8 cellular contexts compared by ENCODE assay signal in the genomic region with DNA sequence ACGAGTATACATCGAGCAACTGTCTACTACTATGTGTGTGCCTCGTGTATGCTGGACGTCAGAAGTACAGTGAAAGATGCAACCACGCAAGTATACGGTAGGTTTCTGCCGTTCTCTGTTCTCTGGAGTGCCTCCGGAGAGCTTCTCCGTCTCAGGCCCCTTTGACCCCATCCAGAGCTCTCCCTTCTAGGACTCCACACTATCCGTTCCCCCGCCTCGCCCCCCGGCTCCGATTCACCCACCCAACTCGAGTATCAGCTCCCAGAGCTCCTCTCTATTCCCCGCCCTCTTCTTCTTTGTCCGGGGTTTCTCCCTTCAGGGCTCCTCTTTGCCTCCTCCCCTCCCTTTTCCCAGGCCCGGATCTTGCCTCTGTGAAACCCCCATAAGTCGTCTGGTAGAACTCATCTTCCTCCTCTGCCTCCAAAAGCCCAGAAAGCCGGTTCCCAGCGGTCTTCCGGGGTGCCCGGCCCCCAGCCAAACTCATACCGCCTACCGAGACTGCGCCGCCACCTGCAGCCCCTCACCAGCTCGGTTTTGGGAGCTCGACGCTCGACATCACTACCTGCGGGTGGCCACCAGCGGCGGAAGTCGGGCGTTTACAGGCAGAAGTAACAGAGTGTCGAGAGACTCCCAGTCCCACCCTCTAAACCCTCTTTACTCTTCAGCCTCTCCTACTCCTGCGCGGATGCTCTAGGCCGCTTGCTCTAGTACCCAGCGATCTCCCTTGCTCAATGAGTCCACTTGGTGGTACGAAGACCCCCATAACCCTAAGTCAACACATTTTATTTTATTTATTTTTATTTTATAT. TPM values are rescaled to one million over a fixed set of nuclear protein-coding genes. Genes with fewer than 3 reads are reported as not detected.
DNase-seq lines count a peak whose midpoint lies in the region; ATAC-seq and TF ChIP-seq lines count a peak whose summit lies in the region.

A gene with protein sequence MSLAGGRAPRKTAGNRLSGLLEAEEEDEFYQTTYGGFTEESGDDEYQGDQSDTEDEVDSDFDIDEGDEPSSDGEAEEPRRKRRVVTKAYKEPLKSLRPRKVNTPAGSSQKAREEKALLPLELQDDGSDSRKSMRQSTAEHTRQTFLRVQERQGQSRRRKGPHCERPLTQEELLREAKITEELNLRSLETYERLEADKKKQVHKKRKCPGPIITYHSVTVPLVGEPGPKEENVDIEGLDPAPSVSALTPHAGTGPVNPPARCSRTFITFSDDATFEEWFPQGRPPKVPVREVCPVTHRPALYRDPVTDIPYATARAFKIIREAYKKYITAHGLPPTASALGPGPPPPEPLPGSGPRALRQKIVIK (minus strand): TSS at position 560 of the 808 bp plus-strand sequence. CDS start 76 bp downstream, at position 484.

- intact Hi-C loops in right cardiac atrium (cut with DNase I) (no loop called here), vagina (cut with DNase I) (no loop called here)

- peak within 1 kb of the TSS; percentile 95 for H3K4me3 ChIP-seq in right cardiac atrium (ENCODE audit: low read length)
- H3K4me3 ChIP-seq in rectal smooth muscle tissue (ENCODE audit: low read length), result peak within 1 kb of the TSS; percentile 90
- H3K4me3 ChIP-seq in vagina, result peak within 1 kb of the TSS; percentile 79 to 83

- H3K36me3 Mint-ChIP-seq in T-helper 2 cell treated with Interferon-gamma antibody and Interleukin-4, amounts not matched to agents 5 μg/mL and 100 μg/mL, for 36 hours (ENCODE audit: low read depth), result peaks cover 14% of the 10 kb centered on the region

- TF ChIP-seq CTCF in vagina (IDR thresholded peaks at IDR 0.05), result peak in 2 of 3 experiments; percentile 14 to 43

- H3K9me3 Mint-ChIP-seq in T-helper 2 cell treated with Interferon-gamma antibody and Interleukin-4, amounts not matched to agents 5 μg/mL and 100 μg/mL, for 36 hours, result no peaks in the 10 kb centered on the region

- H3K4me1 Mint-ChIP-seq in T-helper 2 cell treated with Interferon-gamma antibody and Interleukin-4, amounts not matched to agents 5 μg/mL and 100 μg/mL, for 36 hours (ENCODE audit: low read depth), result peaks cover 19% of the 10 kb centered on the region

- TF ChIP-seq POLR2A in vagina (IDR thresholded peaks at IDR 0.05), result peak in 1 of 2 donors; percentile 42

- H3K27me3 ChIP-seq in right cardiac atrium (ENCODE audit: control insufficient read depth, insufficient read depth) (no peaks in the 10 kb centered on the region), rectal smooth muscle tissue (ENCODE audit: control insufficient read depth, insufficient read depth, low read length) (no peaks in the 10 kb centered on the region), vagina (no peaks in the 10 kb centered on the region)

- DNase-seq in NCI-H2029 (lab: John Stamatoyannopoulos, UW), result peak; percentile 86
- DNase-seq in T-helper 2 cell treated with Interferon-gamma antibody and Interleukin-4, amounts not matched to agents 5 μg/mL and 100 μg/mL, for 36 hours (ENCODE audit: low spot score), result peak; percentile 88
- DNase-seq in anterior cingulate cortex (lab: John Stamatoyannopoulos, UW), result peak; percentile 8 to 91 (median 76)
- peak; percentile 84 to 91 (median 91) for DNase-seq in right cardiac atrium
- DNase-seq in vagina (ENCODE audit: extremely low spot score in 2 of 2), result no peak

- peak within 1 kb of the TSS; percentile 44 for H3K27ac ChIP-seq in right cardiac atrium (ENCODE audit: low read length)
- peak within 1 kb of the TSS; percentile 76 for H3K27ac ChIP-seq in rectal smooth muscle tissue (ENCODE audit: low read depth, low read length)
- peak within 1 kb of the TSS; percentile 89 for H3K27ac ChIP-seq in vagina

- under 1% methylated on average over 42 of the region's 42 CpGs for WGBS in right cardiac atrium

- H3K9me3 ChIP-seq in right cardiac atrium (ENCODE audit: control insufficient read depth, low read length), result no peaks in the 10 kb centered on the region
- H3K9me3 ChIP-seq in vagina, result no peaks in the 10 kb centered on the region

- H3K4me3 Mint-ChIP-seq in T-helper 2 cell treated with Interferon-gamma antibody and Interleukin-4, amounts not matched to agents 5 μg/mL and 100 μg/mL, for 36 hours, result peak within 1 kb of the TSS; percentile 98

- H3K4me1 ChIP-seq in right cardiac atrium (ENCODE audit: control insufficient read depth, insufficient read depth, low read length), result no peaks in the 10 kb centered on the region
- peaks cover 8% of the 10 kb centered on the region for H3K4me1 ChIP-seq in rectal smooth muscle tissue (ENCODE audit: control insufficient read depth, insufficient read depth, low read length)
- peaks cover 37% of the 10 kb centered on the region for H3K4me1 ChIP-seq in vagina

- peak within 1 kb of the TSS; percentile 50 for H3K9ac ChIP-seq in rectal smooth muscle tissue (ENCODE audit: low read length)

- peaks cover 7% of the 10 kb centered on the region for H3K36me3 ChIP-seq in rectal smooth muscle tissue (ENCODE audit: control insufficient read depth, insufficient read depth, low read length)
- H3K36me3 ChIP-seq in vagina, result peaks cover 0 to 12% of the 10 kb centered on the region in 2 donors

- H3K27me3 Mint-ChIP-seq in T-helper 2 cell treated with Interferon-gamma antibody and Interleukin-4, amounts not matched to agents 5 μg/mL and 100 μg/mL, for 36 hours (ENCODE audit: low read depth), result peaks cover 9% of the 10 kb centered on the region

- ATAC-seq in GM18502 (IDR thresholded peaks at IDR 0.05; ENCODE audit: poor library complexity, unreplicated experiment) (peak; percentile 89), HG02943 (IDR thresholded peaks at IDR 0.05; ENCODE audit: low read depth, unreplicated experiment) (peak; percentile 79), right cardiac atrium (peak; percentile 97)

- H3K27ac Mint-ChIP-seq in T-helper 2 cell treated with Interferon-gamma antibody and Interleukin-4, amounts not matched to agents 5 μg/mL and 100 μg/mL, for 36 hours, result peak within 1 kb of the TSS; percentile 96

RNA-seq across cellular contexts. Expression of the gene that starts here (rescaled TPM):
- total RNA-seq in right cardiac atrium, result 10 to 100 TPM; 40.0 to 52.3 (median 41.7) TPM
- polyA plus RNA-seq in right cardiac atrium, result 37.3 TPM
- total RNA-seq in vagina, result 17.2 TPM

Comparison
In these comparisons a context has a peak if more than half of its experiments do, and no peak if none do; other contexts are left out.
1. DNase-seq: peak in NCI-H2029 (single experiment), T-helper 2 cell treated with Interferon-gamma antibody and Interleukin-4, amounts not matched to agents 5 μg/mL and 100 μg/mL, for 36 hours (single experiment), anterior cingulate cortex (58 of 58) and right cardiac atrium (3 of 3); none in vagina (0 of 2).
2. Peak in every context shown above with its lines, with median percentiles within 50 percentile points of each other: ATAC-seq, H3K27ac ChIP-seq and H3K4me3 ChIP-seq.